In the genomic region with DNA sequence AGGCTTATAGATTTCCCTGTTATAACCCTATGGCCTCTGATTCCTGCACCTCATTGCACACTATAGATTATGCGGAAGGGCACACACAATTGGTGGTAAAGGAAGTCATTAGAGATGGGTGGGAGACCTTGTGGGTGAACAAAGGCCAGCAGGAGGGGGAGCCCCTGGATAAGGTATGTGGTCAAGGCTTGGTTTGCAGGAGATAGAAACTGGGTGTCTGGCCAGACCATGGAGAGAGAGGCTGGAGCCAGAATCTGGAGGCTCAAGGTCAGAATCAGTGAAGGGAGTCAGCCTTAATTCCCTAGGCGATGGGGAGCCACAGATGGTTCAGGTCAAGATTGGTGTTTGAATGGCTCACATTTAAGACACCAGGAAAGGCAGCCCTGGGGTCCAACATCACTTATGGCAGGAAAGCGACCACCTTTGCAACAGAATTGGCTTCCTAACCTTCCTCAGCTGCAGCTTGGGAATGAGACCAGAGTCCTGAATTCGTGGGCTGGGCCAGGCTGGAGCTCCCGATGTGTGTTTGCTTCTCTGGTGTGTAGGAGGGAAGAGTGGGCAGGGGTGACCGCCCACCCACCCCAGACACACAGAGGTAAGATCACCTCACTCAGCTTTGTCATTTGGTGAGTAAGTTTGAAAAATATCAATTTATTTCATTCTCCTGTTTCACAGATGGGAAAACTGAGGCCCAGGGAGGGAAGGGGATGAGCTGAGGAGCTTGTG, we compare ENCODE assay signal across 33 cellular contexts. TPM values are rescaled to one million over a fixed set of nuclear protein-coding genes. Genes with fewer than 3 reads are reported as not detected.
"Had no signal": no experiment of that assay in that cellular context is flagged by ENCODE, and none has a peak within 500 bp of the region (broad histone marks: within the 10 kb centered on the region; RNA-seq: fewer than 3 reads in every experiment).

No MANE protein-coding gene starts in this region.

- H3K4me3 ChIP-seq: colonic mucosa, gastroesophageal sphincter, heart left ventricle, hepatocyte, left lung, mucosa of descending colon, psoas muscle, skin epidermis, spleen, thoracic aorta, transverse colon, upper lobe of right lung, vagina had no signal

- H3K79me2 ChIP-seq: hepatocyte had no signal

- H3K4me1 ChIP-seq: colonic mucosa, heart left ventricle, left lung, psoas muscle, spleen, transverse colon, upper lobe of right lung, vagina had no signal

- H3K27me3 ChIP-seq: colonic mucosa, vagina had no signal

- ATAC-seq: esophagus mucosa; gastroesophageal sphincter; heart left ventricle; left cardiac atrium; left lung; mucosa of descending colon; psoas muscle; right cardiac atrium; stimulated activated memory B cell treated with anti-CD40 and anti-IgM and Interleukin-4, amounts not matched to agents 10 μg/mL and 1 μg/mL and 100 μg/mL, for 72 hours; stimulated activated naive CD8-positive, alpha-beta T cell treated with anti-CD3 and anti-CD28 coated beads, Interleukin-15, Interleukin-2, amounts not matched to agents 100 U/mL and 50 U/mL, for 24 hours; upper lobe of right lung had no signal

- FAIRE-seq: islet of Langerhans had no signal

- H3K4me2 ChIP-seq: hepatocyte had no signal

- H3K27ac ChIP-seq: colonic mucosa, epithelial cell of prostate, gastroesophageal sphincter, heart left ventricle, hepatocyte, left lung, neutrophil, psoas muscle, skin epidermis, spleen, thoracic aorta, transverse colon, upper lobe of right lung, vagina had no signal

- H3K9me3 ChIP-seq: colonic mucosa, gastroesophageal sphincter, heart left ventricle, left lung, mucosa of descending colon, neutrophil, psoas muscle, spleen, thoracic aorta, transverse colon, upper lobe of right lung, vagina had no signal

- DNase-seq: colonic mucosa; effector CD8-positive, alpha-beta T cell; endodermal cell; foreskin fibroblast; heart left ventricle; left cardiac atrium; left lung; mesenchymal stem cell; mucosa of descending colon; naive B cell; nephron progenitor cell; psoas muscle; right cardiac atrium; spleen; stimulated activated CD4-positive, alpha-beta T cell treated with anti-CD3 and anti-CD28 coated beads, Interleukin-4, amount 100 ng/mL, for 4 hours; stimulated activated naive CD8-positive, alpha-beta T cell treated with anti-CD3 and anti-CD28 coated beads, Interleukin-15, Interleukin-2, amounts not matched to agents 100 U/mL and 50 U/mL, for 24 hours; substantia nigra; transverse colon; upper lobe of right lung had no signal

- H2AFZ ChIP-seq: hepatocyte had no signal

- H3K36me3 ChIP-seq: colonic mucosa, gastroesophageal sphincter, heart left ventricle, left lung, neutrophil, spleen, thoracic aorta, transverse colon, upper lobe of right lung, vagina had no signal

RNA-seq across cellular contexts. Expression of a gene that starts 45.9 kb away (rescaled TPM):
- total RNA-seq: chondrocyte, esophagus mucosa, kidney epithelial cell, left lung, omental fat pad, psoas muscle, renal cortical epithelial cell, thoracic aorta, transverse colon, upper lobe of right lung had no signal
- polyA plus RNA-seq: heart left ventricle had no signal
